ENCODE assay signal across 13 cellular contexts in genomic region chr11:12761029-12761428, GRCh38.
A peak's percentile ranks its signal among the peaks of the same experiment; 100 is the strongest.
DNase-seq lines count a peak whose midpoint lies in the region; ATAC-seq, FAIRE-seq and TF ChIP-seq lines count a peak whose summit lies in the region.
"Had no signal": no experiment of that assay in that cellular context is flagged by ENCODE, and none has a peak within 500 bp of the region (broad histone marks: within the 10 kb centered on the region; RNA-seq: fewer than 3 reads in every experiment).

No MANE protein-coding gene starts in this region.

- H3K79me2 ChIP-seq in osteoblast (ENCODE audit: insufficient read depth, low read length): peaks cover 93% of the 10 kb centered on the region
- peaks cover 77% of the 10 kb centered on the region for H3K79me2 ChIP-seq in MM.1S (ENCODE audit: low read length)

- H3K4me3 Mint-ChIP-seq in activated CD8-positive, alpha-beta T cell treated with anti-CD3 and anti-CD28 coated beads, Interleukin-2, amount 10 ng/mL, durations not matched to agents 7 days and 5 days: no peak overlapping the region

- no peak overlapping the region for H3K9ac ChIP-seq in MM.1S (ENCODE audit: low read length)

- H3K27ac ChIP-seq in osteoblast (ENCODE audit: low read depth, low read length): no peak overlapping the region
- no peak overlapping the region for H3K27ac ChIP-seq in vagina
- H3K27ac ChIP-seq in MM.1S (ENCODE audit: low read length): no peak overlapping the region
- H3K27ac ChIP-seq: transverse colon had no signal

- H3K36me3 ChIP-seq in bronchial epithelial cell (ENCODE audit: control insufficient read depth, insufficient read depth, low read length) (peaks cover 6% of the 10 kb centered on the region), osteoblast (ENCODE audit: insufficient read depth, low read length) (peaks cover 13% of the 10 kb centered on the region), vagina (peaks cover 0 to 9% of the 10 kb centered on the region in 2 donors), MM.1S (replicated peaks; ENCODE audit: insufficient read depth, low read length) (no peaks in the 10 kb centered on the region)
- H3K36me3 ChIP-seq: transverse colon had no signal

- peak; percentile 32; the same call in 1 of the 2 replicates for TF ChIP-seq RAD21 in Ishikawa (IDR thresholded peaks at IDR 0.05; ENCODE audit: low read depth)

- H3K4me1 Mint-ChIP-seq in activated CD8-positive, alpha-beta T cell treated with anti-CD3 and anti-CD28 coated beads, Interleukin-2, amount 10 ng/mL, durations not matched to agents 7 days and 5 days (ENCODE audit: low read depth): no peaks in the 10 kb centered on the region

- POLR2A ChIA-PET in activated CD8-positive, alpha-beta T cell treated with anti-CD3 and anti-CD28 coated beads, Interleukin-2, amount 10 ng/mL, durations not matched to agents 7 days and 5 days (lab: Charles Lee): no interaction called here

- no peak for FAIRE-seq in bronchial epithelial cell (lab: Jason Lieb, UNC)

- no peaks in the 10 kb centered on the region for H3K9me3 Mint-ChIP-seq in activated CD8-positive, alpha-beta T cell treated with anti-CD3 and anti-CD28 coated beads, Interleukin-2, amount 10 ng/mL, durations not matched to agents 7 days and 5 days (ENCODE audit: insufficient read depth)

- no peaks in the 10 kb centered on the region for H3K9me3 ChIP-seq in osteoblast (ENCODE audit: low read depth, low read length)
- no peaks in the 10 kb centered on the region for H3K9me3 ChIP-seq in vagina
- H3K9me3 ChIP-seq in MM.1S (replicated peaks; ENCODE audit: insufficient read depth, low read length): no peaks in the 10 kb centered on the region
- H3K9me3 ChIP-seq: transverse colon had no signal

- no peak for TF ChIP-seq EP300 in Ishikawa (IDR thresholded peaks at IDR 0.05; ENCODE audit: borderline replicate concordance)

- H3K27me3 ChIP-seq in bronchial epithelial cell (ENCODE audit: control insufficient read depth, insufficient read depth, low read length): no peaks in the 10 kb centered on the region
- H3K27me3 ChIP-seq in osteoblast (ENCODE audit: insufficient read depth, low read length): no peaks in the 10 kb centered on the region
- no peaks in the 10 kb centered on the region for H3K27me3 ChIP-seq in vagina
- H3K27me3 ChIP-seq in MM.1S (replicated peaks; ENCODE audit: insufficient read depth, low read length): no peaks in the 10 kb centered on the region
- H3K27me3 ChIP-seq: transverse colon had no signal

- intact Hi-C loops in vagina (cut with DNase I): no loop called here

- H4K20me1 ChIP-seq in osteoblast (ENCODE audit: insufficient read depth, low read length) (peaks cover 54% of the 10 kb centered on the region), MM.1S (ENCODE audit: insufficient read depth, low read length) (no peaks in the 10 kb centered on the region)

- no peaks in the 10 kb centered on the region for H3K36me3 Mint-ChIP-seq in activated CD8-positive, alpha-beta T cell treated with anti-CD3 and anti-CD28 coated beads, Interleukin-2, amount 10 ng/mL, durations not matched to agents 7 days and 5 days (ENCODE audit: low read depth)

- ATAC-seq in activated CD8-positive, alpha-beta T cell treated with anti-CD3 and anti-CD28 coated beads, Interleukin-2, amount 10 ng/mL, durations not matched to agents 7 days and 5 days: no peak
- ATAC-seq: Right ventricle myocardium inferior, sciatic nerve had no signal

- no peaks in the 10 kb centered on the region for H3F3A ChIP-seq in MM.1S (ENCODE audit: insufficient read depth, low read length)

- peaks cover 8% of the 10 kb centered on the region for H3K27me3 Mint-ChIP-seq in activated CD8-positive, alpha-beta T cell treated with anti-CD3 and anti-CD28 coated beads, Interleukin-2, amount 10 ng/mL, durations not matched to agents 7 days and 5 days (ENCODE audit: low read depth)

- no peak overlapping the region for H3K4me2 ChIP-seq in osteoblast (ENCODE audit: insufficient read depth, low read length)
- H3K4me2 ChIP-seq in MM.1S (ENCODE audit: low read depth, low read length): no peak overlapping the region

- H3K27ac Mint-ChIP-seq in activated CD8-positive, alpha-beta T cell treated with anti-CD3 and anti-CD28 coated beads, Interleukin-2, amount 10 ng/mL, durations not matched to agents 7 days and 5 days: no peak overlapping the region

- H2AFZ ChIP-seq in osteoblast (ENCODE audit: low read length) (no peak overlapping the region), MM.1S (ENCODE audit: low read length) (no peak overlapping the region)

- H3K9me2 ChIP-seq in MM.1S (replicated peaks; ENCODE audit: insufficient read depth, low read length): no peaks in the 10 kb centered on the region

- TF ChIP-seq POLR2A in vagina (IDR thresholded peaks at IDR 0.05): no peak

- H3K4me1 ChIP-seq in osteoblast (ENCODE audit: insufficient read depth, low read length) (peaks cover 39% of the 10 kb centered on the region), vagina (peaks cover 39% of the 10 kb centered on the region), MM.1S (ENCODE audit: low read length) (peaks cover 8% of the 10 kb centered on the region)

- TF ChIP-seq CTCF in bronchial epithelial cell (IDR thresholded peaks at IDR 0.05; ENCODE audit: insufficient read depth, low read length, severe bottlenecking) (peak; percentile 51), osteoblast (IDR thresholded peaks at IDR 0.05; ENCODE audit: extremely low read depth, low read depth, low read length) (peak; percentile 56), vagina (IDR thresholded peaks at IDR 0.05) (no peak), MM.1S (IDR thresholded peaks at IDR 0.05; ENCODE audit: low read length) (no peak)

- H3K4me3 ChIP-seq in bronchial epithelial cell (ENCODE audit: low read depth, low read length): no peak overlapping the region
- no peak overlapping the region for H3K4me3 ChIP-seq in osteoblast (ENCODE audit: insufficient read depth, low read length)
- H3K4me3 ChIP-seq in vagina: no peak overlapping the region
- no peak overlapping the region for H3K4me3 ChIP-seq in MM.1S (ENCODE audit: low read length)
- H3K4me3 ChIP-seq: transverse colon had no signal

- DNase-seq in EH (ENCODE audit: low read depth) (peak; percentile 55), bronchial epithelial cell (ENCODE audit: low read depth) (peak; percentile 68), osteoblast (ENCODE audit: insufficient read length, low spot score, missing footprints) (no peak), vagina (ENCODE audit: extremely low spot score in 2 of 2) (no peak), MM.1S (no peak)
- no peak for DNase-seq in activated CD8-positive, alpha-beta T cell treated with anti-CD3 and anti-CD28 coated beads, Interleukin-2, amount 10 ng/mL, durations not matched to agents 7 days and 5 days
- DNase-seq: activated T-cell treated with anti-CD3 and anti-CD28 coated beads, Interleukin-2, amount 50 U/mL, for 48 hours; central memory CD4-positive, alpha-beta T cell; NCI-H2171 treated with DMSO at 0.1 percent for 48 hours; transverse colon had no signal

- CTCF ChIA-PET in activated CD8-positive, alpha-beta T cell treated with anti-CD3 and anti-CD28 coated beads, Interleukin-2, amount 10 ng/mL, durations not matched to agents 7 days and 5 days (lab: Charles Lee): no interaction called here

TF ChIP-seq in Ishikawa, 13 proteins besides CTCF, POLR2A, EP300 and RAD21:
- TF ChIP-seq FOXM1 (IDR thresholded peaks at IDR 0.05; ENCODE audit: borderline replicate concordance, low read depth): no peak
- no peak for TF ChIP-seq NFIC (IDR thresholded peaks at IDR 0.05)
- TF ChIP-seq YY1 (IDR thresholded peaks at IDR 0.05; ENCODE audit: low read depth): no peak
- TF ChIP-seq EGR1 (IDR thresholded peaks at IDR 0.05): no peak
- TF ChIP-seq TCF12 (IDR thresholded peaks at IDR 0.05; ENCODE audit: low read depth): no peak
- no peak for TF ChIP-seq TAF1 (IDR thresholded peaks at IDR 0.05; ENCODE audit: low read depth)
- TF ChIP-seq MAX (IDR thresholded peaks at IDR 0.05): no peak
- TF ChIP-seq USF1 (IDR thresholded peaks at IDR 0.05): no peak
- no peak for TF ChIP-seq REST (IDR thresholded peaks at IDR 0.05; ENCODE audit: low read depth)
- no peak for TF ChIP-seq ZBTB7A (IDR thresholded peaks at IDR 0.05; ENCODE audit: low read depth)
- no peak for TF ChIP-seq CREB1 (IDR thresholded peaks at IDR 0.05; ENCODE audit: low read depth)
- no peak for TF ChIP-seq TEAD4 (IDR thresholded peaks at IDR 0.05)

Comparison
In these comparisons a context has a peak if more than half of its experiments do, and no peak if none do; other contexts are left out.
1. DNase-seq: peak in EH (single experiment) and bronchial epithelial cell (single experiment); none in osteoblast (single experiment), activated CD8-positive, alpha-beta T cell treated with anti-CD3 and anti-CD28 coated beads, Interleukin-2, amount 10 ng/mL, durations not matched to agents 7 days and 5 days (single experiment), vagina (0 of 2) and MM.1S (single experiment).
2. CTCF ChIP-seq: peak in bronchial epithelial cell (single experiment) and osteoblast (single experiment); none in vagina (0 of 3) and MM.1S (single experiment).